In the genomic region with DNA sequence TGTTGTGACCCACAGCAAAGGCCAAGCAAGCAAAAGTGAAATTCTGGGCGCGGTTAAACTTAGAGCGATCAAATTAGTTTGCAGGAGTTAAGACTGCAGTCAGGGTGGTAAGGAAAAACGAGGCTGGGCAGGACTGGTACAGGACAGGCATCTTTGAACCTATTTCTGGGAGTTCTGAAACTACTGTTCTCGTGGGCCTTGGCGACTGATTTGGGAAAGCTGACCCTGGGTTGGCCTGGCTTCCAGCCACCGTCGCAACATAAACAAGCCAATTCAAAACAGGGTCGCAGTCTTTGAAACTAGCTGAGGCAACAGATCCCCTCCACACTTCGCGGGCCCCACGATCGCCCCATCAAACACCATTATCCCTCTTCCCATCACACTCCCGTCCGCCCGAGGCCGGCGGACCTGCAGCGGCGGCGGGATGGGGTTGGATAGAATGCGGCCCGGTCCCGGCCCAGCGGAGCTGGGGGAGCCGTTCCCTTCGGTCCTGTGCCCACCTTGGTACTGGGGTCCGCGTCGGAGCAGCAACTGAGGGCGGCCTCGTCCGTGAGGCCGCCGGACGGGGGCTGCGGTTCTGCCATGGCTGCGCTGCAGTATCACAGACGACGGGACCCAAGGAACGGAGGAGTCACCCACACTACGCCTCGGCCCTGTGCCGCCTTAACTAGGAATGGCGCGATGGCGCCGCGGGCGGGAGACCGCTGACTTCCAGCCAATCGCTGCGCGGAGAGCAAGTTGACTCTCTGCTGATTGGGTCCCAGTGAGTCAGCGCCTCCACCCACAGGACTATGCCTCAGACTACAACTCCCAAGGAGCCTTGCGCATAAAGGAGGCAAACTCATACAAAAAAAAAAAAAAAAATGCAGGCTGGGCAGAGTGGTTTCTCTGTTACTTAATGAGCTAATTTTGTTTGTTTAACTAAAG, we compare ENCODE assay signal across 1 cellular context.
TF ChIP-seq lines count a peak whose summit lies in the region.

GLO1 (minus strand) TSS at position 675 of the 927 bp plus-strand sequence; CDS start at position 584, 91 bp downstream.

TF ChIP-seq in HepG2, 621 proteins besides CTCF, POLR2A, EP300 and RAD21 (continued from another document and continues in another):
- TF ChIP-seq ZNF451 (CRISPR knock-in tag; IDR thresholded peaks at IDR 0.05), result peak; percentile 86; the same call in 1 of the 2 replicates
- TF ChIP-seq HOMEZ (CRISPR knock-in tag; IDR thresholded peaks at IDR 0.05; ENCODE audit: low read depth), result peak; percentile 54; the same call in 1 of the 2 replicates
- TF ChIP-seq, protein P1, sequence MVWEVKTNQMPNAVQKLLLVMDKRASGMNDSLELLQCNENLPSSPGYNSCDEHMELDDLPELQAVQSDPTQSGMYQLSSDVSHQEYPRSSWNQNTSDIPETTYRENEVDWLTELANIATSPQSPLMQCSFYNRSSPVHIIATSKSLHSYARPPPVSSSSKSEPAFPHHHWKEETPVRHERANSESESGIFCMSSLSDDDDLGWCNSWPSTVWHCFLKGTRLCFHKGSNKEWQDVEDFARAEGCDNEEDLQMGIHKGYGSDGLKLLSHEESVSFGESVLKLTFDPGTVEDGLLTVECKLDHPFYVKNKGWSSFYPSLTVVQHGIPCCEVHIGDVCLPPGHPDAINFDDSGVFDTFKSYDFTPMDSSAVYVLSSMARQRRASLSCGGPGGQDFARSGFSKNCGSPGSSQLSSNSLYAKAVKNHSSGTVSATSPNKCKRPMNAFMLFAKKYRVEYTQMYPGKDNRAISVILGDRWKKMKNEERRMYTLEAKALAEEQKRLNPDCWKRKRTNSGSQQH (CRISPR knock-in tag; IDR thresholded peaks at IDR 0.05; ENCODE audit: low read depth), result 0 out of 2 replicates have a peak, but pooled peaks have one; percentile 21
- no peak for TF ChIP-seq ZNF260 (CRISPR knock-in tag; IDR thresholded peaks at IDR 0.05; ENCODE audit: borderline replicate concordance, low read depth)
- TF ChIP-seq ZSCAN9 (CRISPR knock-in tag; IDR thresholded peaks at IDR 0.05; ENCODE audit: borderline replicate concordance), result peak; percentile 88
- no peak for TF ChIP-seq ZBTB49 (CRISPR knock-in tag; IDR thresholded peaks at IDR 0.05; ENCODE audit: borderline replicate concordance)
- peak; percentile 37; the same call in 1 of the 2 replicates for TF ChIP-seq TBX3 (IDR thresholded peaks at IDR 0.05; ENCODE audit: borderline replicate concordance)
- TF ChIP-seq ZNF143 (CRISPR knock-in tag; IDR thresholded peaks at IDR 0.05), result peak; percentile 94
- no peak for TF ChIP-seq SP140L (CRISPR knock-in tag; IDR thresholded peaks at IDR 0.05; ENCODE audit: borderline replicate concordance)
- TF ChIP-seq ZNF543 (CRISPR knock-in tag; IDR thresholded peaks at IDR 0.05), result no peak; the same call in 1 of the 2 replicates
- 0 out of 2 replicates have a peak, but pooled peaks have one; percentile 17 for TF ChIP-seq RCOR2 (CRISPR knock-in tag; IDR thresholded peaks at IDR 0.05)
- no peak for TF ChIP-seq IKZF1 (IDR thresholded peaks at IDR 0.05)
- TF ChIP-seq SATB2 (CRISPR knock-in tag; IDR thresholded peaks at IDR 0.05), result no peak; the same call in 1 of the 2 replicates
- peak; percentile 70; the same call in 1 of the 2 replicates for TF ChIP-seq ZSCAN21 (CRISPR knock-in tag; IDR thresholded peaks at IDR 0.05; ENCODE audit: borderline replicate concordance)
- peak; percentile 31; the same call in 1 of the 2 replicates for TF ChIP-seq SOX5 (CRISPR knock-in tag; IDR thresholded peaks at IDR 0.05; ENCODE audit: borderline replicate concordance)
- peak; percentile 85 for TF ChIP-seq FOSL2 (CRISPR knock-in tag; IDR thresholded peaks at IDR 0.05)
- TF ChIP-seq MYNN (CRISPR knock-in tag; IDR thresholded peaks at IDR 0.05; ENCODE audit: low read depth), result no peak
- TF ChIP-seq ZBTB3 (CRISPR knock-in tag; IDR thresholded peaks at IDR 0.05; ENCODE audit: borderline replicate concordance, low read depth), result 0 out of 2 replicates have a peak, but pooled peaks have one; percentile 39
- TF ChIP-seq NAIF1 (CRISPR knock-in tag; IDR thresholded peaks at IDR 0.05; ENCODE audit: borderline replicate concordance), result no peak
- TF ChIP-seq KMT2B (CRISPR knock-in tag; IDR thresholded peaks at IDR 0.05), result peak; percentile 88
- no peak for TF ChIP-seq KDM6A (CRISPR knock-in tag; IDR thresholded peaks at IDR 0.05; ENCODE audit: low read depth)
- TF ChIP-seq, protein P2, sequence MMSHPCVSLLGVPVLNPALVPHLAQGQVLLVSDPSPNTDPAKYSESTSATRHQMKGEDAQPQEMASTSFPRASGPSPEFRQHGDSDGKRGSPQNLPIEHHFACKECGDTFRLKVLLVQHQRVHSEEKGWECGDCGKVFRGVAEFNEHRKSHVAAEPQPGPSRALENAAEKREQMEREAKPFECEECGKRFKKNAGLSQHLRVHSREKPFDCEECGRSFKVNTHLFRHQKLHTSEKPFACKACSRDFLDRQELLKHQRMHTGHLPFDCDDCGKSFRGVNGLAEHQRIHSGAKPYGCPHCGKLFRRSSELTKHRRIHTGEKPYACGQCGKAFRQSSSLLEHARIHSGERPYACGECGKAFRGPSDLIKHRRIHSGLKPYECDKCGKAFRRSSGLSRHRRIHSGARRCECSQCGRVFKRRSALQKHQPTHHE (CRISPR knock-in tag; IDR thresholded peaks at IDR 0.05; ENCODE audit: borderline replicate concordance), result peak; percentile 87; the same call in 1 of the 2 replicates
- TF ChIP-seq, protein P3, sequence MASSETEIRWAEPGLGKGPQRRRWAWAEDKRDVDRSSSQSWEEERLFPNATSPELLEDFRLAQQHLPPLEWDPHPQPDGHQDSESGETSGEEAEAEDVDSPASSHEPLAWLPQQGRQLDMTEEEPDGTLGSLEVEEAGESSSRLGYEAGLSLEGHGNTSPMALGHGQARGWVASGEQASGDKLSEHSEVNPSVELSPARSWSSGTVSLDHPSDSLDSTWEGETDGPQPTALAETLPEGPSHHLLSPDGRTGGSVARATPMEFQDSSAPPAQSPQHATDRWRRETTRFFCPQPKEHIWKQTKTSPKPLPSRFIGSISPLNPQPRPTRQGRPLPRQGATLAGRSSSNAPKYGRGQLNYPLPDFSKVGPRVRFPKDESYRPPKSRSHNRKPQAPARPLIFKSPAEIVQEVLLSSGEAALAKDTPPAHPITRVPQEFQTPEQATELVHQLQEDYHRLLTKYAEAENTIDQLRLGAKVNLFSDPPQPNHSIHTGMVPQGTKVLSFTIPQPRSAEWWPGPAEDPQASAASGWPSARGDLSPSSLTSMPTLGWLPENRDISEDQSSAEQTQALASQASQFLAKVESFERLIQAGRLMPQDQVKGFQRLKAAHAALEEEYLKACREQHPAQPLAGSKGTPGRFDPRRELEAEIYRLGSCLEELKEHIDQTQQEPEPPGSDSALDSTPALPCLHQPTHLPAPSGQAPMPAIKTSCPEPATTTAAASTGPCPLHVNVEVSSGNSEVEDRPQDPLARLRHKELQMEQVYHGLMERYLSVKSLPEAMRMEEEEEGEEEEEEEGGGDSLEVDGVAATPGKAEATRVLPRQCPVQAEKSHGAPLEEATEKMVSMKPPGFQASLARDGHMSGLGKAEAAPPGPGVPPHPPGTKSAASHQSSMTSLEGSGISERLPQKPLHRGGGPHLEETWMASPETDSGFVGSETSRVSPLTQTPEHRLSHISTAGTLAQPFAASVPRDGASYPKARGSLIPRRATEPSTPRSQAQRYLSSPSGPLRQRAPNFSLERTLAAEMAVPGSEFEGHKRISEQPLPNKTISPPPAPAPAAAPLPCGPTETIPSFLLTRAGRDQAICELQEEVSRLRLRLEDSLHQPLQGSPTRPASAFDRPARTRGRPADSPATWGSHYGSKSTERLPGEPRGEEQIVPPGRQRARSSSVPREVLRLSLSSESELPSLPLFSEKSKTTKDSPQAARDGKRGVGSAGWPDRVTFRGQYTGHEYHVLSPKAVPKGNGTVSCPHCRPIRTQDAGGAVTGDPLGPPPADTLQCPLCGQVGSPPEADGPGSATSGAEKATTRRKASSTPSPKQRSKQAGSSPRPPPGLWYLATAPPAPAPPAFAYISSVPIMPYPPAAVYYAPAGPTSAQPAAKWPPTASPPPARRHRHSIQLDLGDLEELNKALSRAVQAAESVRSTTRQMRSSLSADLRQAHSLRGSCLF (CRISPR knock-in tag; IDR thresholded peaks at IDR 0.05; ENCODE audit: borderline replicate concordance), result no peak; the same call in 1 of the 2 replicates
- TF ChIP-seq HMG20B (CRISPR knock-in tag; conservative IDR thresholded peaks at IDR 0.05), result peak; percentile 35; the same call in 1 of the 2 replicates
- TF ChIP-seq NBN (conservative IDR thresholded peaks at IDR 0.05), result no peak
- peak; percentile 54; the same call in 1 of the 2 replicates for TF ChIP-seq CHD2 (IDR thresholded peaks at IDR 0.05; ENCODE audit: low read depth, low read length)
- peak; percentile 74; the same call in 1 of the 2 replicates for TF ChIP-seq SMYD3 (CRISPR knock-in tag; IDR thresholded peaks at IDR 0.05)
- TF ChIP-seq, protein P4, sequence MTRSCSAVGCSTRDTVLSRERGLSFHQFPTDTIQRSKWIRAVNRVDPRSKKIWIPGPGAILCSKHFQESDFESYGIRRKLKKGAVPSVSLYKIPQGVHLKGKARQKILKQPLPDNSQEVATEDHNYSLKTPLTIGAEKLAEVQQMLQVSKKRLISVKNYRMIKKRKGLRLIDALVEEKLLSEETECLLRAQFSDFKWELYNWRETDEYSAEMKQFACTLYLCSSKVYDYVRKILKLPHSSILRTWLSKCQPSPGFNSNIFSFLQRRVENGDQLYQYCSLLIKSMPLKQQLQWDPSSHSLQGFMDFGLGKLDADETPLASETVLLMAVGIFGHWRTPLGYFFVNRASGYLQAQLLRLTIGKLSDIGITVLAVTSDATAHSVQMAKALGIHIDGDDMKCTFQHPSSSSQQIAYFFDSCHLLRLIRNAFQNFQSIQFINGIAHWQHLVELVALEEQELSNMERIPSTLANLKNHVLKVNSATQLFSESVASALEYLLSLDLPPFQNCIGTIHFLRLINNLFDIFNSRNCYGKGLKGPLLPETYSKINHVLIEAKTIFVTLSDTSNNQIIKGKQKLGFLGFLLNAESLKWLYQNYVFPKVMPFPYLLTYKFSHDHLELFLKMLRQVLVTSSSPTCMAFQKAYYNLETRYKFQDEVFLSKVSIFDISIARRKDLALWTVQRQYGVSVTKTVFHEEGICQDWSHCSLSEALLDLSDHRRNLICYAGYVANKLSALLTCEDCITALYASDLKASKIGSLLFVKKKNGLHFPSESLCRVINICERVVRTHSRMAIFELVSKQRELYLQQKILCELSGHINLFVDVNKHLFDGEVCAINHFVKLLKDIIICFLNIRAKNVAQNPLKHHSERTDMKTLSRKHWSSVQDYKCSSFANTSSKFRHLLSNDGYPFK (CRISPR knock-in tag; IDR thresholded peaks at IDR 0.05; ENCODE audit: borderline replicate concordance), result peak; percentile 93
- TF ChIP-seq MEIS2 (CRISPR knock-in tag; IDR thresholded peaks at IDR 0.05), result peak; percentile 66; the same call in 1 of the 2 replicates
- peak; percentile 40; the same call in 1 of the 2 replicates for TF ChIP-seq PHF21A (CRISPR knock-in tag; IDR thresholded peaks at IDR 0.05)
- TF ChIP-seq BHLHE40 (IDR thresholded peaks at IDR 0.05; ENCODE audit: low read length), result no peak
- peak; percentile 93 for TF ChIP-seq ERF (CRISPR knock-in tag; IDR thresholded peaks at IDR 0.05)
- TF ChIP-seq ZNF672 (CRISPR knock-in tag; IDR thresholded peaks at IDR 0.05), result no peak
- no peak for TF ChIP-seq FOXA1 (IDR thresholded peaks at IDR 0.05)
- TF ChIP-seq FOXA1 (CRISPR knock-in tag; IDR thresholded peaks at IDR 0.05), result peak; percentile 95
- TF ChIP-seq ZBTB38 (CRISPR knock-in tag; IDR thresholded peaks at IDR 0.05), result peak; percentile 57; the same call in 1 of the 2 replicates
